In the genomic region with DNA sequence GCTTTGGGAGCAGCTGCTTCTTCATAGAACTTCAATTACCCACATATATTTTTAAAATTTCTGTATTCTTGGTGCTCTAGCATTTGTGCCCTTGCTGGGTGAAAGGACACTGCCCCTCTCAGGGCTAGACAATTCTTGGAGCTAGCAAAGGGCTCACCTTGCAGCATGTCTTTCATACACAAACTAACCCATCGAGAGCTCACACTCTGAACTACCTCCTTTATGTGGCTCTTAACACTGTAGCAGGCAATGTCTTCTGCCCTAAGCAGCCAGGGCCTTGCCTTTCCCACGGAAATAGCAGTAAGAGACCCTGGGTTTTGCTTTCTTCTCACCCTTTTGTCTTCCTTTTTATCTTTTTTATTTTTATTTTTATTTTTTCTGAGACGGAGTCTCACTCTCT, we compare ENCODE assay signal across 9 cellular contexts.
"Had no signal": no experiment of that assay in that cellular context is flagged by ENCODE, and none has a peak within 500 bp of the region (broad histone marks: within the 10 kb centered on the region; RNA-seq: fewer than 3 reads in every experiment).

No MANE protein-coding gene starts in this region.

- ATAC-seq: HCT116, HepG2 had no signal

- DNase-seq: GOT3, H7, HFFc6, KBM-7 had no signal

- H3K4me1 Mint-ChIP-seq: IgD-negative memory B cell had no signal

- H3K4me1 ChIP-seq: HAP-1 had no signal

- H3K27ac ChIP-seq: HL-60 had no signal

- H3K9me3 Mint-ChIP-seq: HFFc6, IgD-negative memory B cell had no signal

- H3K4me3 Mint-ChIP-seq: HFFc6, IgD-negative memory B cell had no signal

- H3K27ac Mint-ChIP-seq: HFFc6, IgD-negative memory B cell had no signal

- H3K36me3 ChIP-seq: HAP-1 had no signal

- H3K36me3 Mint-ChIP-seq: IgD-negative memory B cell had no signal

- H3K4me3 ChIP-seq: HAP-1 had no signal
